ENCODE assay signal across 27 cellular contexts in the genomic region with DNA sequence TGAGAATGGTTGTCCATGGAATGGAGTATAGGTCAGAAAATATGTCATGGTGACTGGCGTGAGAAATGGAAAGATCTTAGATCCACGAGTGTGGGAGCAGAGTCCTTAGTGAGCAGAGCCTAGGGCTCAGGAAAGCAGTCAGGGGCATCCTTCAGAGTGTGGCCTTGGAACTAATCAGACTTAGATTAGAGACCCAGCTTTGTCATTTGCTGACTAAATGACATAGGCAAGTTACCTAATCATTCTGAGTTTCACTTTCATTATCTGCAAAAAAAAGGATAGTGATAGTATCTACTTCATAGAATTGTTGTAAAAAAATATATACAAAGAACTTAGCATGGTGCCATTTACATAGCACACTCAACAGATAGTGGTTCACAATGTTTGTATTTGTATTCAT. TPM values are rescaled to one million over a fixed set of nuclear protein-coding genes. Genes with fewer than 3 reads are reported as not detected.
DNase-seq lines count a peak whose midpoint lies in the region; ATAC-seq, FAIRE-seq and TF ChIP-seq lines count a peak whose summit lies in the region.
"Had no signal": no experiment of that assay in that cellular context is flagged by ENCODE, and none has a peak within 500 bp of the region (broad histone marks: within the 10 kb centered on the region; RNA-seq: fewer than 3 reads in every experiment).

No MANE protein-coding gene starts in this region.

- H3K9ac ChIP-seq in GM12878 (ENCODE audit: control insufficient read depth, insufficient read depth, low read length), result no peak overlapping the region

- no peak for TF ChIP-seq EP300 in GM12878 (IDR thresholded peaks at IDR 0.05; ENCODE audit: borderline replicate concordance in 1 of 2, control insufficient read depth in 1 of 2, low read depth in 2 of 2, low read length in 2 of 2)

- H3K4me3 ChIP-seq in GM12878, result no peak overlapping the region
- no peak overlapping the region for H3K4me3 ChIP-seq in ascending aorta
- H3K4me3 ChIP-seq: MG63, SK-N-MC had no signal

- in situ Hi-C loops in GM12878 (cut with MboI), result no loop called here

- POLR2A ChIA-PET in GM12878 (lab: Charles Lee), result no interaction called here

- H2AFZ ChIP-seq in GM12878 (ENCODE audit: control insufficient read depth, low read depth, low read length), result no peak overlapping the region

- no peaks in the 10 kb centered on the region for H3K79me2 ChIP-seq in GM12878 (ENCODE audit: control insufficient read depth, insufficient read depth, low read length)

- H3K4me2 ChIP-seq in GM12878 (ENCODE audit: control insufficient read depth, insufficient read depth), result no peak overlapping the region

- no peak overlapping the region for H3K27ac ChIP-seq in GM12878 (ENCODE audit: control insufficient read depth, insufficient read depth)
- H3K27ac ChIP-seq in ascending aorta, result no peak overlapping the region
- H3K27ac ChIP-seq: SK-N-MC had no signal

- no peaks in the 10 kb centered on the region for H4K20me1 ChIP-seq in GM12878 (ENCODE audit: control insufficient read depth, insufficient read depth)

- TF ChIP-seq CTCF in GM12878 (IDR thresholded peaks at IDR 0.05 in 2 of 3, conservative IDR thresholded peaks at IDR 0.05 in 1 of 3; ENCODE audit: control insufficient read depth in 2 of 3, extremely low read depth in 1 of 3, insufficient read depth in 1 of 3, low read depth in 3 of 3, low read length in 3 of 3) (no peak), ascending aorta (IDR thresholded peaks at IDR 0.05) (no peak)

- intact Hi-C loops in GM12878 (cut with micrococcal nuclease; ENCODE audit: unreplicated experiment) (no loop called here), ascending aorta (cut with DNase I) (no loop called here)

- DNase-seq in H54 (ENCODE audit: insufficient read length, low spot score) (no peak), OCI-M1 (lab: John Stamatoyannopoulos, UW) (peak; percentile 30), GM12878 (ENCODE audit: low read depth, low spot score) (no peak), ascending aorta (ENCODE audit: low spot score in 2 of 2) (no peak), DMS79 (lab: John Stamatoyannopoulos, UW) (no peak)
- DNase-seq in stimulated activated effector memory CD8-positive, alpha-beta T cell treated with anti-CD3 and anti-CD28 coated beads, Interleukin-12 subunit alpha, Interleukin-12 subunit beta, amount 100 ng/mL, for 72 hours (ENCODE audit: low spot score in 2 of 2), result no peak
- DNase-seq: ACHN; BE2C; Calu3; CD8-positive, alpha-beta memory T cell; DMS153; KBM-7; MG63; NCI-H1092; NCI-H1436; NCI-H187 treated with DMSO at 0.1 percent for 48 hours; NCI-H2171 treated with DMSO at 0.1 percent for 48 hours; NCI-H524; NCI-H774; NK-92 treated with Interleukin-12 subunit alpha and Interleukin-12 subunit beta, amount 100 ng/mL, for 24 hours; SHP77 treated with DMSO at 0.1 percent for 48 hours had no signal

- 0 out of 3 replicates have a peak, but pooled peaks have one; percentile 19 for ATAC-seq in GM12878
- ATAC-seq in stimulated activated effector memory CD8-positive, alpha-beta T cell treated with anti-CD3 and anti-CD28 coated beads, Interleukin-12 subunit alpha, Interleukin-12 subunit beta, amount 100 ng/mL, for 72 hours, result peak; percentile 21
- ATAC-seq in HG03135 (IDR thresholded peaks at IDR 0.05; ENCODE audit: unreplicated experiment), result no peak
- ATAC-seq: HCT116 had no signal

- H3K27me3 ChIP-seq in GM12878 (replicated peaks in 1 of 2; ENCODE audit: control insufficient read depth in 2 of 2, insufficient read depth in 2 of 2, low read length in 1 of 2) (no peaks in the 10 kb centered on the region), ascending aorta (no peaks in the 10 kb centered on the region)
- H3K27me3 ChIP-seq: BE2C, MG63 had no signal

- no peak for TF ChIP-seq RAD21 in GM12878 (IDR thresholded peaks at IDR 0.05; ENCODE audit: insufficient read depth, low read depth, low read length)

- SMC1A ChIA-PET in GM12878 (lab: Charles Lee; ENCODE audit: uncharacterized antibody, unreplicated experiment), result no interaction called here

- BruUV-seq in GM12878 (replicated peaks; lab: Mats Ljungman, UMichigan), result no TSS peak

- H3K36me3 Mint-ChIP-seq in stimulated activated effector memory CD8-positive, alpha-beta T cell treated with anti-CD3 and anti-CD28 coated beads, Interleukin-12 subunit alpha, Interleukin-12 subunit beta, amount 100 ng/mL, for 72 hours, result no peaks in the 10 kb centered on the region
- H3K36me3 Mint-ChIP-seq: CD14-positive monocyte; CD8-positive, alpha-beta memory T cell had no signal

- H3K4me1 ChIP-seq in GM12878 (ENCODE audit: control insufficient read depth, insufficient read depth, low read length), result no peaks in the 10 kb centered on the region
- no peaks in the 10 kb centered on the region for H3K4me1 ChIP-seq in ascending aorta
- H3K4me1 ChIP-seq: BE2C had no signal

- H3K36me3 ChIP-seq in GM12878 (ENCODE audit: control insufficient read depth in 2 of 2, insufficient read depth in 2 of 2, low read length in 1 of 2) (no peaks in the 10 kb centered on the region), ascending aorta (no peaks in the 10 kb centered on the region)
- H3K36me3 ChIP-seq: BE2C, MG63 had no signal

- RAD21 ChIA-PET in GM12878 (lab: Charles Lee; ENCODE audit: unreplicated experiment), result no interaction called here

- no peaks in the 10 kb centered on the region for H3K4me1 Mint-ChIP-seq in stimulated activated effector memory CD8-positive, alpha-beta T cell treated with anti-CD3 and anti-CD28 coated beads, Interleukin-12 subunit alpha, Interleukin-12 subunit beta, amount 100 ng/mL, for 72 hours
- H3K4me1 Mint-ChIP-seq: CD14-positive monocyte had no signal

- no peak overlapping the region for H3K27ac Mint-ChIP-seq in stimulated activated effector memory CD8-positive, alpha-beta T cell treated with anti-CD3 and anti-CD28 coated beads, Interleukin-12 subunit alpha, Interleukin-12 subunit beta, amount 100 ng/mL, for 72 hours
- H3K27ac Mint-ChIP-seq: CD14-positive monocyte; CD8-positive, alpha-beta memory T cell had no signal

- H3K4me3 Mint-ChIP-seq in stimulated activated effector memory CD8-positive, alpha-beta T cell treated with anti-CD3 and anti-CD28 coated beads, Interleukin-12 subunit alpha, Interleukin-12 subunit beta, amount 100 ng/mL, for 72 hours, result no peak overlapping the region
- H3K4me3 Mint-ChIP-seq: CD14-positive monocyte; CD8-positive, alpha-beta memory T cell had no signal

- FAIRE-seq in H54 (lab: Jason Lieb, UNC) (peak; percentile 62), GM12878 (lab: Jason Lieb, UNC) (no peak)
- FAIRE-seq: H1 had no signal

- CTCF ChIA-PET in GM12878 (lab: Yijun Ruan, JAX), result no interaction called here

- no peaks in the 10 kb centered on the region for H3K9me3 Mint-ChIP-seq in stimulated activated effector memory CD8-positive, alpha-beta T cell treated with anti-CD3 and anti-CD28 coated beads, Interleukin-12 subunit alpha, Interleukin-12 subunit beta, amount 100 ng/mL, for 72 hours

- H3K9me3 ChIP-seq in GM12878 (replicated peaks; ENCODE audit: control insufficient read depth, insufficient read depth, low read length) (no peaks in the 10 kb centered on the region), ascending aorta (no peaks in the 10 kb centered on the region)
- H3K9me3 ChIP-seq: BE2C, MG63 had no signal

- no peak for TF ChIP-seq POLR2A in H54 (IDR thresholded peaks at IDR 0.05; ENCODE audit: low read depth, low read length)
- TF ChIP-seq POLR2A in GM12878 (IDR thresholded peaks at IDR 0.05; ENCODE audit: low read depth, low read length), result no peak

- WGBS in GM12878 (ENCODE audit: insufficient coverage, insufficient replicate concordance, low lambda C conversion rate, missing lambda C conversion rate), result 12% methylated on average over 2 of the region's 2 CpGs

TF ChIP-seq in GM12878, 131 proteins besides CTCF, POLR2A, EP300 and RAD21:
- TF ChIP-seq CHD2 (IDR thresholded peaks at IDR 0.05; ENCODE audit: borderline replicate concordance, low read depth, low read length) (no peak), ZBED1 (IDR thresholded peaks at IDR 0.05; ENCODE audit: borderline replicate concordance) (no peak), TCF7 (IDR thresholded peaks at IDR 0.05; ENCODE audit: borderline replicate concordance) (no peak), NFIC (IDR thresholded peaks at IDR 0.05; ENCODE audit: low read depth, low read length) (no peak)
- TF ChIP-seq, protein P1, sequence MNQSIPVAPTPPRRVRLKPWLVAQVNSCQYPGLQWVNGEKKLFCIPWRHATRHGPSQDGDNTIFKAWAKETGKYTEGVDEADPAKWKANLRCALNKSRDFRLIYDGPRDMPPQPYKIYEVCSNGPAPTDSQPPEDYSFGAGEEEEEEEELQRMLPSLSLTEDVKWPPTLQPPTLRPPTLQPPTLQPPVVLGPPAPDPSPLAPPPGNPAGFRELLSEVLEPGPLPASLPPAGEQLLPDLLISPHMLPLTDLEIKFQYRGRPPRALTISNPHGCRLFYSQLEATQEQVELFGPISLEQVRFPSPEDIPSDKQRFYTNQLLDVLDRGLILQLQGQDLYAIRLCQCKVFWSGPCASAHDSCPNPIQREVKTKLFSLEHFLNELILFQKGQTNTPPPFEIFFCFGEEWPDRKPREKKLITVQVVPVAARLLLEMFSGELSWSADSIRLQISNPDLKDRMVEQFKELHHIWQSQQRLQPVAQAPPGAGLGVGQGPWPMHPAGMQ (IDR thresholded peaks at IDR 0.05; ENCODE audit: borderline replicate concordance), result no peak
TF ChIP-seq in GM12878: peak in this region for 0.

RNA-seq across cellular contexts. Expression of gene SLIT3, which starts 24.3 kb away (rescaled TPM):
- total RNA-seq in GM12878 (2013; cell fraction: nucleolus; rRNA removed), result not detected in 2 replicates
- not detected in 2 replicates for total RNA-seq in GM12878 (2014; rRNA removed)
- total RNA-seq in GM12878 (2014; rRNA removed; fragmentation: Illumina TruSeq; extraction: Trizol), result not detected in 2 replicates
- 0.05 TPM in 1 of 2 replicates, not detected in the other for total RNA-seq in GM12878 (2021)
- not detected for polyA plus RNA-seq in GM12878 (2011; ENCODE audit: low read depth)
- polyA plus RNA-seq in GM12878 (2011; rRNA removed), result not detected in 2 replicates
- polyA plus RNA-seq in GM12878 (2011; cell fraction: cytosol; rRNA removed), result not detected in 2 replicates
- polyA plus RNA-seq in GM12878 (2011; cell fraction: nucleus; rRNA removed), result not detected in 2 replicates
- polyA plus RNA-seq in GM12878 (2012), result not detected in 2 replicates
- polyA plus RNA-seq in GM12878 (2014; fragmentation: Illumina TruSeq; extraction: Trizol), result not detected in 2 replicates
- not detected for polyA plus RNA-seq in GM12878 (2014; fragmentation: Nextera tagmentation; extraction: Ambion mirVana)
- polyA plus RNA-seq in GM12878 (2014; rRNA removed), result not detected in 2 replicates
- polyA plus RNA-seq in GM12878 (2016; fragmentation: Nextera tagmentation; extraction: Ambion mirVana), result not detected
- polyA minus RNA-seq in GM12878 (2011; rRNA and poly(A)+ RNA removed), result 0.22 and 0.26 TPM in 2 replicates
- not detected in 2 replicates for polyA minus RNA-seq in GM12878 (2011; cell fraction: cytosol; rRNA and poly(A)+ RNA removed)
- under 0.01 TPM in 1 of 2 replicates, not detected in the other for polyA minus RNA-seq in GM12878 (2011; cell fraction: nucleus; rRNA and poly(A)+ RNA removed)
- total RNA-seq in ascending aorta, result 128 TPM
- total RNA-seq: Calu3; T-helper 1 cell treated with Interleukin-12 subunit alpha and Interleukin-12 subunit beta and Interleukin-4 antibody, amounts not matched to agents 30 ng/mL and 1 ng/mL, for 36 hours had no signal
- polyA plus RNA-seq: CD14-positive monocyte; CD8-positive, alpha-beta memory T cell had no signal

Comparison
In these comparisons a context has a peak if more than half of its experiments do, and no peak if none do; other contexts are left out.
1. RNA of gene SLIT3, which starts 24.3 kb away (total RNA-seq): 128 TPM in ascending aorta (single experiment); 0.05 TPM in GM12878; every median in the first group is over 100 times any median in the second.